In the genomic region with DNA sequence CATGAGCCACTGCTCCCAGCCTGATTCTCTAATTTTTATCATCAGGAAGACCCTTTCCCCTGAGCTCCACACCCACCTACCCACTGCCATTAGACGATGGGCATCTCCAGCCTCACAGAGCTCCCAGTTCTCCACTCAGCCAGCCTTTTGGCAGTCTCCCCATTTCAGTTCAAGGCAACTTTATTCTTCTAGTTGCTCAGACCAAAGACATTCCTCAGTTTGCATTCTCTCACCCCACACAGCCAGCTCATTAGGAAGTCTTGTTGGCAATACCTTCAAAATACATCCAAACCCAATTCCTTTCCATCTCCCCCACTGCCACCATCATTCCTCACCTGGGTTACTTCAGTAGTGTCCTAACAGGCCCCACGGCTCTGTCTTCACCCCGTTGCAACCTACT, we compare ENCODE assay signal across 1 cellular context.
TF ChIP-seq lines count a peak whose summit lies in the region.

No MANE protein-coding gene starts in this region.

TF ChIP-seq in H1, 55 proteins besides CTCF, POLR2A, EP300 and RAD21 (continued from another document):
- TF ChIP-seq, protein P1, sequence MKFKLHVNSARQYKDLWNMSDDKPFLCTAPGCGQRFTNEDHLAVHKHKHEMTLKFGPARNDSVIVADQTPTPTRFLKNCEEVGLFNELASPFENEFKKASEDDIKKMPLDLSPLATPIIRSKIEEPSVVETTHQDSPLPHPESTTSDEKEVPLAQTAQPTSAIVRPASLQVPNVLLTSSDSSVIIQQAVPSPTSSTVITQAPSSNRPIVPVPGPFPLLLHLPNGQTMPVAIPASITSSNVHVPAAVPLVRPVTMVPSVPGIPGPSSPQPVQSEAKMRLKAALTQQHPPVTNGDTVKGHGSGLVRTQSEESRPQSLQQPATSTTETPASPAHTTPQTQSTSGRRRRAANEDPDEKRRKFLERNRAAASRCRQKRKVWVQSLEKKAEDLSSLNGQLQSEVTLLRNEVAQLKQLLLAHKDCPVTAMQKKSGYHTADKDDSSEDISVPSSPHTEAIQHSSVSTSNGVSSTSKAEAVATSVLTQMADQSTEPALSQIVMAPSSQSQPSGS (IDR thresholded peaks at IDR 0.05; ENCODE audit: low read length), result no peak
- TF ChIP-seq SAP30 (IDR thresholded peaks at IDR 0.05; ENCODE audit: insufficient read depth, insufficient replicate concordance, low read length), result no peak
- no peak for TF ChIP-seq TBP (IDR thresholded peaks at IDR 0.05; ENCODE audit: low read depth, low read length)
- no peak for TF ChIP-seq BACH1 (IDR thresholded peaks at IDR 0.05; ENCODE audit: low read length)
